Comparison of ENCODE assay signal across 8 cellular contexts in genomic region chr19:10870955-10871603, GRCh38. TPM values are rescaled to one million over a fixed set of nuclear protein-coding genes. Genes with fewer than 3 reads are reported as not detected.
DNase-seq lines count a peak whose midpoint lies in the region; ATAC-seq, FAIRE-seq and TF ChIP-seq lines count a peak whose summit lies in the region.

CARM1 (plus strand) TSS chr19:10871553; CDS start chr19:10871703, 150 bp downstream.

- no peaks in the 10 kb centered on the region for H3K27me3 Mint-ChIP-seq in IgD-negative memory B cell

- H3K4me1 ChIP-seq in OCI-LY7 (ENCODE audit: insufficient read depth, low read length, poor library complexity, severe bottlenecking) (peaks cover 54% of the 10 kb centered on the region), endothelial cell of umbilical vein (ENCODE audit: control insufficient read depth, extremely low read depth, insufficient read depth, low read length) (peaks cover 12% of the 10 kb centered on the region), mononuclear cell (ENCODE audit: insufficient read depth, low read length) (peaks cover 43% of the 10 kb centered on the region)

- peak within 1 kb of the TSS; percentile 99 for H3K4me3 ChIP-seq in OCI-LY7 (ENCODE audit: low read depth, low read length, poor library complexity, severe bottlenecking)
- H3K4me3 ChIP-seq in endothelial cell of umbilical vein (replicated peaks in 1 of 3; ENCODE audit: insufficient read depth in 1 of 3, low read depth in 1 of 3, low read length in 3 of 3): peak within 1 kb of the TSS; percentile 81 to 100 (median 99)
- H3K4me3 ChIP-seq in mononuclear cell (ENCODE audit: low read length): peak within 1 kb of the TSS; percentile 46

- H4K20me1 ChIP-seq in OCI-LY7 (ENCODE audit: insufficient read depth, low read length) (no peaks in the 10 kb centered on the region), endothelial cell of umbilical vein (replicated peaks; ENCODE audit: control insufficient read depth, extremely low read depth, insufficient read depth, low read length) (no peaks in the 10 kb centered on the region)

- H3K9me1 ChIP-seq in endothelial cell of umbilical vein (replicated peaks; ENCODE audit: control insufficient read depth, extremely low read depth, insufficient read depth, low read length): no peaks in the 10 kb centered on the region

- FAIRE-seq in endothelial cell of umbilical vein (lab: Jason Lieb, UNC): peak; percentile 97

- DNase-seq in DMS114 treated with DMSO at 0.1 percent for 48 hours (lab: John Stamatoyannopoulos, UW; ENCODE audit: unreplicated experiment) (peak; percentile 88), OCI-LY7 (ENCODE audit: low spot score) (peak; percentile 97), activated T-cell treated with anti-CD3 and anti-CD28 coated beads for 1 hour (ENCODE audit: low read depth) (peak; percentile 98), endothelial cell of umbilical vein (ENCODE audit: low read depth, low spot score) (peak; percentile 99)
- DNase-seq in stimulated activated CD8-positive, alpha-beta memory T cell treated with anti-CD3 and anti-CD28 coated beads, Interleukin-2, amount 100 ng/mL, for 48 hours (ENCODE audit: low read depth in 2 of 2): peak; percentile 99

- H3K9me3 Mint-ChIP-seq in IgD-negative memory B cell: no peaks in the 10 kb centered on the region

- POLR2A ChIA-PET in OCI-LY7 (lab: Charles Lee): interaction anchor here (0.5 to 1.4 kb wide), 2 partner anchors 18 to 295 kb away, joined by 4 to 6 read pairs; no protein-coding TSS in a partner anchor
- POLR2A ChIA-PET in endothelial cell of umbilical vein (lab: Charles Lee): no interaction called here

- H3K4me2 ChIP-seq in OCI-LY7 (ENCODE audit: low read length): peak within 1 kb of the TSS; percentile 90
- H3K4me2 ChIP-seq in endothelial cell of umbilical vein (ENCODE audit: insufficient read depth, low read length): peak within 1 kb of the TSS; percentile 96

- no peak for TF ChIP-seq POLR2A in endothelial cell of umbilical vein (IDR thresholded peaks at IDR 0.05; ENCODE audit: low read depth, low read length)

- dilution Hi-C loops in endothelial cell of umbilical vein (cut with MboI; ENCODE audit: extremely low pct_ligation_motif_present, low sequenced_read_pairs): no loop called here

- no TSS peak for BruUV-seq in OCI-LY7 (replicated peaks; lab: Mats Ljungman, UMichigan)
- no TSS peak for BruUV-seq in endothelial cell of umbilical vein (replicated peaks; lab: Mats Ljungman, UMichigan)

- peaks cover 4% of the 10 kb centered on the region for H3K36me3 Mint-ChIP-seq in IgD-negative memory B cell

- ATAC-seq in GM21529 (IDR thresholded peaks at IDR 0.05; ENCODE audit: unreplicated experiment): peak; percentile 72

- peaks cover 43% of the 10 kb centered on the region for H3K79me2 ChIP-seq in OCI-LY7 (ENCODE audit: insufficient read depth, low read depth, low read length)
- peaks cover 38% of the 10 kb centered on the region for H3K79me2 ChIP-seq in endothelial cell of umbilical vein (ENCODE audit: control insufficient read depth, insufficient read depth, low read length)

- peak within 1 kb of the TSS; percentile 80 to 94 (median 88) for H3K4me3 Mint-ChIP-seq in IgD-negative memory B cell

- H3K9me3 ChIP-seq in OCI-LY7 (ENCODE audit: low read length): no peaks in the 10 kb centered on the region
- no peaks in the 10 kb centered on the region for H3K9me3 ChIP-seq in endothelial cell of umbilical vein (replicated peaks; ENCODE audit: control insufficient read depth, insufficient read depth, low read length)
- no peaks in the 10 kb centered on the region for H3K9me3 ChIP-seq in mononuclear cell (ENCODE audit: low read depth, low read length)

- CTCF ChIA-PET in OCI-LY7 (lab: Charles Lee; ENCODE audit: unreplicated experiment): no interaction called here
- CTCF ChIA-PET in endothelial cell of umbilical vein (lab: Charles Lee): interaction anchor here (0.5 to 2.4 kb wide), 48 partner anchors 10 to 467 kb away, joined by 3 to 36 read pairs (median 4); partner anchors contain the start of genes CDC37, DNM2, S1PR5 and SLC44A2

- H3K27ac ChIP-seq in OCI-LY7 (ENCODE audit: low read depth, low read length, poor library complexity, severe bottlenecking) (peak within 1 kb of the TSS; percentile 90), endothelial cell of umbilical vein (ENCODE audit: insufficient read depth, low read depth, low read length) (peak within 1 kb of the TSS; percentile 52)

- peaks cover 17% of the 10 kb centered on the region for H3K36me3 ChIP-seq in OCI-LY7 (ENCODE audit: insufficient read depth, low read length)
- H3K36me3 ChIP-seq in endothelial cell of umbilical vein (ENCODE audit: control insufficient read depth in 2 of 2, extremely low read depth in 1 of 2, insufficient read depth in 2 of 2, low read length in 2 of 2): no peaks in the 10 kb centered on the region

- no peaks in the 10 kb centered on the region for H3K9me2 ChIP-seq in OCI-LY7 (ENCODE audit: insufficient read depth, low read length)

- H3K27me3 ChIP-seq in endothelial cell of umbilical vein (ENCODE audit: control insufficient read depth in 2 of 2, insufficient read depth in 2 of 2, low read length in 2 of 2): no peaks in the 10 kb centered on the region
- no peaks in the 10 kb centered on the region for H3K27me3 ChIP-seq in mononuclear cell (ENCODE audit: insufficient read depth, low read length)

- H3K9ac ChIP-seq in endothelial cell of umbilical vein (replicated peaks; ENCODE audit: extremely low read depth, insufficient read depth, low read length): peak within 1 kb of the TSS; percentile 86

- peak within 1 kb of the TSS; percentile 61 to 92 (median 86) for H3K27ac Mint-ChIP-seq in IgD-negative memory B cell

- intact Hi-C loops in OCI-LY7 (cut with micrococcal nuclease; ENCODE audit: unreplicated experiment): loop anchor here (1.0 to 10.0 kb wide), 3 partner anchors 17 to 306 kb away; partner anchors contain the start of genes CDKN2D, KRI1, TIMM29 and YIPF2
- intact Hi-C loops in endothelial cell of umbilical vein (cut with micrococcal nuclease): loop anchor here (1.0 to 5.0 kb wide), 2 partner anchors 35 to 56 kb away; partner anchors contain the start of genes TIMM29, TMED1 and YIPF2

- H2AFZ ChIP-seq in OCI-LY7 (ENCODE audit: low read length): peak within 1 kb of the TSS; percentile 21; the same call in 1 of the 2 replicates
- peak within 1 kb of the TSS; percentile 100 for H2AFZ ChIP-seq in endothelial cell of umbilical vein (ENCODE audit: low read depth, low read length)

- peaks cover 16 to 28% (median 19%) of the 10 kb centered on the region in 3 donors for H3K4me1 Mint-ChIP-seq in IgD-negative memory B cell

- TF ChIP-seq CTCF in OCI-LY7 (conservative IDR thresholded peaks at IDR 0.05; ENCODE audit: low read length) (peak; percentile 52; the same call in 1 of the 2 replicates), endothelial cell of umbilical vein (IDR thresholded peaks at IDR 0.05; ENCODE audit: extremely low read depth in 1 of 2, insufficient read depth in 1 of 2, low read depth in 1 of 2, low read length in 2 of 2) (peak; percentile 65 to 66)

TF ChIP-seq in endothelial cell of umbilical vein, 7 proteins besides CTCF, POLR2A, EP300 and RAD21:
- TF ChIP-seq POLR2AphosphoS5 (IDR thresholded peaks at IDR 0.05; ENCODE audit: insufficient read depth, low read depth, low read length): peak; percentile 66
- no peak for TF ChIP-seq MAX (IDR thresholded peaks at IDR 0.05; ENCODE audit: insufficient read depth, insufficient read length)

RNA-seq across cellular contexts. Expression of gene CARM1, which starts in this region (rescaled TPM):
- polyA plus RNA-seq in IgD-negative memory B cell: 1.4 TPM
- total RNA-seq in OCI-LY7 (2014; rRNA removed; shearing (Covaris generic)): 35.1 and 41.2 TPM in 2 replicates
- 107 and 108 TPM in 2 replicates for total RNA-seq in OCI-LY7 (2022)
- total RNA-seq in endothelial cell of umbilical vein: 70.8 and 72.2 TPM in 2 replicates
- polyA plus RNA-seq in endothelial cell of umbilical vein: 65.6 and 73.7 TPM in 2 replicates
- polyA plus RNA-seq in endothelial cell of umbilical vein (2011; cell fraction: cytosol; rRNA removed): 39.2 and 46.6 TPM in 2 replicates
- 51.4 and 55.1 TPM in 2 replicates for polyA plus RNA-seq in endothelial cell of umbilical vein (2011; cell fraction: nucleus; rRNA removed)
- polyA plus RNA-seq in endothelial cell of umbilical vein (2012): 68.2 and 86.7 TPM in 2 replicates
- polyA minus RNA-seq in endothelial cell of umbilical vein: 36.6 and 48.4 TPM in 2 replicates
- polyA minus RNA-seq in endothelial cell of umbilical vein (2011; cell fraction: cytosol; rRNA and poly(A)+ RNA removed): 29.0 TPM
- polyA minus RNA-seq in endothelial cell of umbilical vein (2011; cell fraction: nucleus; rRNA and poly(A)+ RNA removed): 18.1 and 21.0 TPM in 2 replicates
- total RNA-seq in mononuclear cell: 9.0 TPM

Comparison
In these comparisons a context has a peak if more than half of its experiments do, and no peak if none do; other contexts are left out.
1. Peak in every context shown above with its lines: DNase-seq, ATAC-seq, H3K4me3 ChIP-seq and H3K27ac ChIP-seq.
2. RNA of gene CARM1 (polyA plus RNA-seq): 39.2 to 86.7 TPM in endothelial cell of umbilical vein; 1.4 TPM in IgD-negative memory B cell (single experiment); every median in the first group is over 10 times any median in the second.
3. H3K4me3 ChIP-seq: peak in every context shown above with its lines; median percentile 99 in OCI-LY7; 99 in endothelial cell of umbilical vein; 46 in mononuclear cell.